Comparison of ENCODE assay signal across 33 cellular contexts in the genomic region with DNA sequence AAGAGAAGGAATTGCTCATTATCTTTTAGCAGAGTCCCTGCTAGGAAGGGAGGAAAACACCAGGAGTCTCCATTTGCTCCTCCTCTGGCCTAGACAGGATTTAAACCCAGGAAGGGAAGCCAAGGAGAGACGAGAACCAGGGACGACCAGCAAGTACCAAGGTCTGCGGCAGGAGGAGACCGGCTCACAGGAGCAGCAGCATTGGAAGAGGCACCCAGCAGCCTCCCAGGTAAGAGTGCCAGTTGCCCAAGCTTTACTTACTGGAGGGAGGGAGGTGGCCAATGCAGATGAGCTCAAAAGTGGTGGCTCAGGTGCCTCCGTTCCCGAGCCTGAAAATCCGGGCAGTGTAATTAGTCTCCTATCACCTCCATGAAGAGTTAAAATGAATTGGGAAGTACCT. TPM values are rescaled to one million over a fixed set of nuclear protein-coding genes. Genes with fewer than 3 reads are reported as not detected.
"Had no signal": no experiment of that assay in that cellular context is flagged by ENCODE, and none has a peak within 500 bp of the region (broad histone marks: within the 10 kb centered on the region; RNA-seq: fewer than 3 reads in every experiment).

A gene with protein sequence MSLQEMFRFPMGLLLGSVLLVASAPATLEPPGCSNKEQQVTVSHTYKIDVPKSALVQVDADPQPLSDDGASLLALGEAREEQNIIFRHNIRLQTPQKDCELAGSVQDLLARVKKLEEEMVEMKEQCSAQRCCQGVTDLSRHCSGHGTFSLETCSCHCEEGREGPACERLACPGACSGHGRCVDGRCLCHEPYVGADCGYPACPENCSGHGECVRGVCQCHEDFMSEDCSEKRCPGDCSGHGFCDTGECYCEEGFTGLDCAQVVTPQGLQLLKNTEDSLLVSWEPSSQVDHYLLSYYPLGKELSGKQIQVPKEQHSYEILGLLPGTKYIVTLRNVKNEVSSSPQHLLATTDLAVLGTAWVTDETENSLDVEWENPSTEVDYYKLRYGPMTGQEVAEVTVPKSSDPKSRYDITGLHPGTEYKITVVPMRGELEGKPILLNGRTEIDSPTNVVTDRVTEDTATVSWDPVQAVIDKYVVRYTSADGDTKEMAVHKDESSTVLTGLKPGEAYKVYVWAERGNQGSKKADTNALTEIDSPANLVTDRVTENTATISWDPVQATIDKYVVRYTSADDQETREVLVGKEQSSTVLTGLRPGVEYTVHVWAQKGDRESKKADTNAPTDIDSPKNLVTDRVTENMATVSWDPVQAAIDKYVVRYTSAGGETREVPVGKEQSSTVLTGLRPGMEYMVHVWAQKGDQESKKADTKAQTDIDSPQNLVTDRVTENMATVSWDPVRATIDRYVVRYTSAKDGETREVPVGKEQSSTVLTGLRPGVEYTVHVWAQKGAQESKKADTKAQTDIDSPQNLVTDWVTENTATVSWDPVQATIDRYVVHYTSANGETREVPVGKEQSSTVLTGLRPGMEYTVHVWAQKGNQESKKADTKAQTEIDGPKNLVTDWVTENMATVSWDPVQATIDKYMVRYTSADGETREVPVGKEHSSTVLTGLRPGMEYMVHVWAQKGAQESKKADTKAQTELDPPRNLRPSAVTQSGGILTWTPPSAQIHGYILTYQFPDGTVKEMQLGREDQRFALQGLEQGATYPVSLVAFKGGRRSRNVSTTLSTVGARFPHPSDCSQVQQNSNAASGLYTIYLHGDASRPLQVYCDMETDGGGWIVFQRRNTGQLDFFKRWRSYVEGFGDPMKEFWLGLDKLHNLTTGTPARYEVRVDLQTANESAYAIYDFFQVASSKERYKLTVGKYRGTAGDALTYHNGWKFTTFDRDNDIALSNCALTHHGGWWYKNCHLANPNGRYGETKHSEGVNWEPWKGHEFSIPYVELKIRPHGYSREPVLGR (N-terminal part only) (plus strand): TSS at position 127 of the 400 bp plus-strand sequence. CDS start 9,586 bp downstream, outside the sequence.

- H3K27me3 ChIP-seq: breast epithelium had no signal

- FAIRE-seq: TTC549 had no signal

- H3K4me3 Mint-ChIP-seq: activated CD4-positive, alpha-beta memory T cell treated with anti-CD3 and anti-CD28 coated beads, Interleukin-2, amount 10 ng/mL, durations not matched to agents 7 days and 5 days; activated CD4-positive, alpha-beta T cell treated with anti-CD3 and anti-CD28 coated beads for 36 hours; activated T-helper 17 cell treated with anti-CD3 and anti-CD28 coated beads, Interleukin-2, amount 50 U/mL, for 72 hours; T-cell had no signal

- H3K27ac Mint-ChIP-seq: activated CD4-positive, alpha-beta memory T cell treated with anti-CD3 and anti-CD28 coated beads, Interleukin-2, amount 10 ng/mL, durations not matched to agents 7 days and 5 days; activated CD4-positive, alpha-beta T cell treated with anti-CD3 and anti-CD28 coated beads for 36 hours; activated T-helper 17 cell treated with anti-CD3 and anti-CD28 coated beads, Interleukin-2, amount 50 U/mL, for 72 hours; T-cell had no signal

- H3K4me1 Mint-ChIP-seq: activated T-helper 17 cell treated with anti-CD3 and anti-CD28 coated beads, Interleukin-2, amount 50 U/mL, for 72 hours had no signal

- H3K9me3 Mint-ChIP-seq: activated CD4-positive, alpha-beta memory T cell treated with anti-CD3 and anti-CD28 coated beads, Interleukin-2, amount 10 ng/mL, durations not matched to agents 7 days and 5 days; activated T-helper 17 cell treated with anti-CD3 and anti-CD28 coated beads, Interleukin-2, amount 50 U/mL, for 72 hours; T-cell had no signal

- H3K4me1 ChIP-seq: breast epithelium had no signal

- H3K27me3 Mint-ChIP-seq: activated CD4-positive, alpha-beta T cell treated with anti-CD3 and anti-CD28 coated beads for 36 hours had no signal

- H3K9me3 ChIP-seq: breast epithelium had no signal

- H3K4me3 ChIP-seq: breast epithelium, SK-N-MC had no signal

- H3K36me3 Mint-ChIP-seq: T-cell had no signal

- DNase-seq: activated CD4-positive, alpha-beta memory T cell treated with anti-CD3 and anti-CD28 coated beads, Interleukin-2, amount 10 ng/mL, durations not matched to agents 7 days and 5 days; activated CD4-positive, alpha-beta T cell treated with anti-CD3 and anti-CD28 coated beads for 36 hours; activated CD4-positive, alpha-beta T cell treated with anti-CD3 and anti-CD28 coated beads, Interleukin-2, amount 50 U/mL, for 1 hour; activated gamma-delta T cell treated with Interleukin-2 at 50 U/mL for 16 hours; activated naive CD4-positive, alpha-beta T cell treated with anti-CD3 and anti-CD28 coated beads, Interleukin-2, amount 50 U/mL, for 16 hours; activated T-cell treated with anti-CD3 and anti-CD28 coated beads for 4 hours; activated T-cell treated with anti-CD3 and anti-CD28 coated beads, Interleukin-2, amount 50 U/mL, for 48 hours; aorta; caudate nucleus; Kasumi-1; KBM-7; NCI-H1048; NCI-H146; NCI-H187 treated with DMSO at 0.1 percent for 48 hours; NCI-H2081 treated with DMSO at 0.1 percent for 48 hours; NCI-H2171 treated with DMSO at 0.1 percent for 48 hours; NCI-H226; NCI-H510A; NCI-H526 treated with DMSO at 0.1 percent for 48 hours; NCI-H82; OCI-M1; RPMI8226; T-cell; T-helper 2 cell; T1000 had no signal

- ATAC-seq: activated CD4-positive, alpha-beta T cell treated with anti-CD3 and anti-CD28 coated beads for 36 hours; activated T-helper 17 cell treated with anti-CD3 and anti-CD28 coated beads, Interleukin-2, amount 50 U/mL, for 72 hours; Panc1; Right ventricle myocardium inferior; T-cell had no signal

- H3K36me3 ChIP-seq: breast epithelium had no signal

- H3K27ac ChIP-seq: breast epithelium, SK-N-MC, VCaP had no signal

RNA-seq across cellular contexts. Expression of the gene that starts here (rescaled TPM):
- total RNA-seq: activated CD4-positive, alpha-beta memory T cell treated with anti-CD3 and anti-CD28 coated beads, Interleukin-2, amount 10 ng/mL, durations not matched to agents 7 days and 5 days; activated T-helper 17 cell treated with anti-CD3 and anti-CD28 coated beads, Interleukin-2, amount 50 U/mL, for 72 hours; M059J; T-cell had no signal
